2 cellular contexts compared by ENCODE assay signal in genomic region chr5:53616939-53617549, GRCh38.
TF ChIP-seq lines count a peak whose summit lies in the region.

No MANE protein-coding gene starts in this region.

TF ChIP-seq in PFSK-1, 5 proteins besides CTCF, POLR2A, EP300 and RAD21 (continued from another document):
- peak; percentile 74 to 91 for TF ChIP-seq REST (IDR thresholded peaks at IDR 0.05; ENCODE audit: insufficient read depth in 1 of 2, low read depth in 2 of 2, low read length in 2 of 2)
TF ChIP-seq in PFSK-1: peak in this region for 1.

TF ChIP-seq in H1, 55 proteins besides CTCF, POLR2A, EP300 and RAD21 (continued from another document):
- peak; percentile 37 for TF ChIP-seq CHD7 (IDR thresholded peaks at IDR 0.05; ENCODE audit: insufficient replicate concordance, low read length)
- TF ChIP-seq KDM1A (IDR thresholded peaks at IDR 0.05; ENCODE audit: borderline replicate concordance, low read length), result no peak
